ENCODE assay signal across 17 cellular contexts in genomic region chr18:12036201-12036751, GRCh38. TPM values are rescaled to one million over a fixed set of nuclear protein-coding genes. Genes with fewer than 3 reads are reported as not detected.
"Had no signal": no experiment of that assay in that cellular context is flagged by ENCODE, and none has a peak within 500 bp of the region (broad histone marks: within the 10 kb centered on the region; RNA-seq: fewer than 3 reads in every experiment).

No MANE protein-coding gene starts in this region.

- ATAC-seq: activated CD8-positive, alpha-beta T cell treated with anti-CD3 and anti-CD28 coated beads, Interleukin-2, amount 10 ng/mL, durations not matched to agents 7 days and 5 days; left cardiac atrium; lower lobe of right lung; stimulated activated memory B cell treated with anti-CD40 and anti-IgM and Interleukin-4, amounts not matched to agents 10 μg/mL and 1 μg/mL and 100 μg/mL, for 72 hours had no signal

- FAIRE-seq: endometrium had no signal

- H3K27ac ChIP-seq: lower lobe of right lung, ovary, uterus had no signal

- H3K4me1 ChIP-seq: uterus had no signal

- H3K36me3 ChIP-seq: ovary, uterus had no signal

- DNase-seq: activated CD4-positive, alpha-beta T cell treated with anti-CD3 and anti-CD28 coated beads, Interleukin-2, amount 10 ng/mL, durations not matched to agents 24 days and 14 days; activated CD4-positive, CD25-positive, alpha-beta regulatory T cell; activated CD8-positive, alpha-beta T cell treated with anti-CD3 and anti-CD28 coated beads, Interleukin-2, amount 10 ng/mL, durations not matched to agents 7 days and 5 days; activated naive CD4-positive, alpha-beta T cell; activated naive CD8-positive, alpha-beta T cell treated with anti-CD3 and anti-CD28 coated beads, Interleukin-2, amount 10 ng/mL, durations not matched to agents 7 days and 5 days; foreskin melanocyte; left cardiac atrium; lower lobe of right lung; midbrain; stimulated activated CD4-positive, alpha-beta T cell treated with anti-CD3 and anti-CD28 coated beads, Interleukin-2, amount 100 ng/mL, for 48 hours; uterus had no signal

- H3K4me3 ChIP-seq: lower lobe of right lung, ovary, uterus had no signal

- H3K27me3 ChIP-seq: ovary, uterus had no signal

- H3K9me3 ChIP-seq: lower lobe of right lung, ovary, uterus had no signal

RNA-seq across cellular contexts. Expression of gene ANKRD62, which starts 57.4 kb away (rescaled TPM):
- total RNA-seq: activated CD4-positive, alpha-beta T cell treated with anti-CD3 and anti-CD28 coated beads, Interleukin-2, amount 10 ng/mL, durations not matched to agents 24 days and 14 days; activated CD8-positive, alpha-beta T cell treated with anti-CD3 and anti-CD28 coated beads, Interleukin-2, amount 10 ng/mL, durations not matched to agents 7 days and 5 days; activated naive CD8-positive, alpha-beta T cell treated with anti-CD3 and anti-CD28 coated beads, Interleukin-2, amount 10 ng/mL, durations not matched to agents 7 days and 5 days; left cardiac atrium; myocyte; neural crest cell; ovary had no signal
- polyA plus RNA-seq: ovary, thymus had no signal
